ENCODE assay signal across 23 cellular contexts in the genomic region with DNA sequence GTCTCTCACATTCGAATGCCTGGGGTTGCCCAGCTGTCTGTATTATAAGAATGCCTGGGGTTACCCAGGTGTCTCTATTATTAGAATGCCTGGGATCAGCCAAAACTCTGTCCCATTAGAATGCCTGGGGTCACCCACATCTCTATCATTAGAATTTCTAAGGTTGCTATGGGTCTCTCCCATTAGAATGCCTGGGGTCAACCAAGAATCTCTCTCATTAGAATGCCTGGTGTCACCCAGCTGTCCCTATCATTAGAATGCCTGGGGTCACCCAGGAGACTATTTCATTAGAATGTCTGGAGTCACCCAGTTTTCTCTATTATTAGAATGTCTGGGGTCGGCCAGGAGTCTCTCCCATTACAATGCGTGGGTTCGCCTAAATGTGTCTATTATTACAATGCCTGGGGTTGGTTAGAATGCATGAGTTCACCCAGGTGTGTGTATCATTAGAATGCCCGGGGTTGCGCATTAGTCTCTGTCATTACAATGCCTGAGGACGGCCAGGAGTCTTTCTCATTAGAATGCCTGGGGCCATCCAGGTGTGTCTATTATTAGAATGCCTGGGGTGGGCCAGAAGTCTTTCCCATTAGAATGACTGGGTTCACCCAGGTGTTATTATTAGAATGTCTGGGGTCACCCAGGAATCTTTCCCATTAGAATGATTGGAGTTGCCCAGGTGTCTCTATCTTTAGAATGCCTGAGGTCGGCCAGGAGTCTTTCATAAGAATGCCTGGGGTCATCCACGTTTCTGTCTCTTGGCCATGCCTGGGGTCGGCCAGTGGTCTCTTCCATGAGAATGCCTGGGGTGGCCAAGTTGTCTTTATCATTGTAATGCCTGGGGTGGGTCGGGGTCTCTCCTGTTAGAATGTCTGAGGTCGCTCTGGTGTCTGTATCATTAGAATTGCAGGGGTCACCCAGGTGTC.
"Had no signal": no experiment of that assay in that cellular context is flagged by ENCODE, and none has a peak within 500 bp of the region (broad histone marks: within the 10 kb centered on the region; RNA-seq: fewer than 3 reads in every experiment).

No MANE protein-coding gene starts in this region.

- H3K27ac Mint-ChIP-seq: activated B cell treated with CpG ODN at 0.5 μM for 24 hours; activated CD4-positive, alpha-beta memory T cell treated with anti-CD3 and anti-CD28 coated beads for 36 hours; activated CD4-positive, alpha-beta T cell treated with anti-CD3 and anti-CD28 coated beads, Interleukin-2, amount 10 ng/mL, durations not matched to agents 7 days and 5 days; activated naive CD4-positive, alpha-beta T cell treated with anti-CD3 and anti-CD28 coated beads, Interleukin-2, amount 10 ng/mL, durations not matched to agents 7 days and 5 days; activated naive CD8-positive, alpha-beta T cell treated with anti-CD3 and anti-CD28 coated beads for 36 hours; activated T-helper 2 cell treated with anti-CD3 and anti-CD28 coated beads, Interferon-gamma antibody, Interleukin-2, Interleukin-4, amounts not matched to agents 10 μg/mL and 5 μg/mL and 100 μg/mL, durations not matched to agents 14 hours and 24 hours and 36 hours had no signal

- H3K9me3 Mint-ChIP-seq: activated CD4-positive, alpha-beta memory T cell treated with anti-CD3 and anti-CD28 coated beads for 36 hours; activated CD4-positive, alpha-beta T cell treated with anti-CD3 and anti-CD28 coated beads, Interleukin-2, amount 10 ng/mL, durations not matched to agents 7 days and 5 days; activated naive CD4-positive, alpha-beta T cell treated with anti-CD3 and anti-CD28 coated beads, Interleukin-2, amount 10 ng/mL, durations not matched to agents 7 days and 5 days; activated naive CD8-positive, alpha-beta T cell treated with anti-CD3 and anti-CD28 coated beads for 36 hours; activated T-helper 2 cell treated with anti-CD3 and anti-CD28 coated beads, Interferon-gamma antibody, Interleukin-2, Interleukin-4, amounts not matched to agents 10 μg/mL and 5 μg/mL and 100 μg/mL, durations not matched to agents 14 hours and 24 hours and 36 hours had no signal

- H3K27me3 ChIP-seq: brain microvascular endothelial cell, cardiac muscle cell had no signal

- H3K4me3 Mint-ChIP-seq: activated B cell treated with CpG ODN at 0.5 μM for 24 hours; activated CD4-positive, alpha-beta memory T cell treated with anti-CD3 and anti-CD28 coated beads for 36 hours; activated CD4-positive, alpha-beta T cell treated with anti-CD3 and anti-CD28 coated beads, Interleukin-2, amount 10 ng/mL, durations not matched to agents 7 days and 5 days; activated naive CD4-positive, alpha-beta T cell treated with anti-CD3 and anti-CD28 coated beads, Interleukin-2, amount 10 ng/mL, durations not matched to agents 7 days and 5 days; activated naive CD8-positive, alpha-beta T cell treated with anti-CD3 and anti-CD28 coated beads for 36 hours had no signal

- H3K27me3 Mint-ChIP-seq: activated CD4-positive, alpha-beta T cell treated with anti-CD3 and anti-CD28 coated beads, Interleukin-2, amount 10 ng/mL, durations not matched to agents 7 days and 5 days; activated naive CD4-positive, alpha-beta T cell treated with anti-CD3 and anti-CD28 coated beads, Interleukin-2, amount 10 ng/mL, durations not matched to agents 7 days and 5 days had no signal

- H3K4me1 Mint-ChIP-seq: activated B cell treated with CpG ODN at 0.5 μM for 24 hours; activated CD4-positive, alpha-beta T cell treated with anti-CD3 and anti-CD28 coated beads, Interleukin-2, amount 10 ng/mL, durations not matched to agents 7 days and 5 days; activated naive CD4-positive, alpha-beta T cell treated with anti-CD3 and anti-CD28 coated beads, Interleukin-2, amount 10 ng/mL, durations not matched to agents 7 days and 5 days; activated naive CD8-positive, alpha-beta T cell treated with anti-CD3 and anti-CD28 coated beads for 36 hours had no signal

- H3K36me3 Mint-ChIP-seq: activated CD4-positive, alpha-beta memory T cell treated with anti-CD3 and anti-CD28 coated beads for 36 hours; activated naive CD4-positive, alpha-beta T cell treated with anti-CD3 and anti-CD28 coated beads, Interleukin-2, amount 10 ng/mL, durations not matched to agents 7 days and 5 days; activated naive CD8-positive, alpha-beta T cell treated with anti-CD3 and anti-CD28 coated beads for 36 hours had no signal

- H3K36me3 ChIP-seq: brain microvascular endothelial cell, cardiac muscle cell had no signal

- H3K4me3 ChIP-seq: cardiac muscle cell had no signal

- H3K27ac ChIP-seq: brain microvascular endothelial cell, cardiac muscle cell had no signal

- DNase-seq: activated B cell treated with CpG ODN at 0.5 μM for 24 hours; activated CD4-positive, alpha-beta memory T cell treated with anti-CD3 and anti-CD28 coated beads for 36 hours; activated CD4-positive, alpha-beta T cell treated with anti-CD3 and anti-CD28 coated beads, Interleukin-2, amount 10 ng/mL, durations not matched to agents 7 days and 5 days; activated CD8-positive, alpha-beta memory T cell treated with anti-CD3 and anti-CD28 coated beads for 24 hours; activated gamma-delta T cell treated with Interleukin-2 at 50 U/mL for 16 hours; activated naive CD4-positive, alpha-beta T cell treated with anti-CD3 and anti-CD28 coated beads, Interleukin-2, amount 10 ng/mL, durations not matched to agents 7 days and 5 days; activated naive CD8-positive, alpha-beta T cell treated with anti-CD3 and anti-CD28 coated beads for 36 hours; activated T-cell treated with anti-CD3 and anti-CD28 coated beads, Interleukin-2, amount 50 U/mL, for 48 hours; brain microvascular endothelial cell; KG1; NCI-H1092; NCI-H1417; NCI-H1694 treated with DMSO at 0.1 percent for 48 hours; NCI-H2029 treated with DMSO at 0.1 percent for 48 hours; NCI-H345; NCI-H510A; NCI-H526 treated with DMSO at 0.1 percent for 48 hours; NCI-H82; SIG-M5; T-helper 2 cell; T1000 had no signal
